In genomic region chr2:203535784-203536590, GRCh38 we compare ENCODE assay signal across 8 cellular contexts. TPM values are rescaled to one million over a fixed set of nuclear protein-coding genes. Genes with fewer than 3 reads are reported as not detected.
DNase-seq lines count a peak whose midpoint lies in the region; ATAC-seq and TF ChIP-seq lines count a peak whose summit lies in the region.

No MANE protein-coding gene starts in this region.

- CTCF ChIA-PET in Caco-2 (lab: Charles Lee), result interaction anchor here (0.5 kb wide), 2 partner anchors 275 to 342 kb away, joined by 3 to 5 read pairs; no protein-coding TSS in a partner anchor

- H3K4me1 Mint-ChIP-seq in Caco-2 (ENCODE audit: low read depth, unreplicated experiment), result peaks cover 14% of the 10 kb centered on the region
- peaks cover 23% of the 10 kb centered on the region in 2 donors for H3K4me1 Mint-ChIP-seq in natural killer cell

- peak overlapping the region; percentile 84 for H3K4me3 ChIP-seq in Caco-2 (ENCODE audit: low read depth, low read length)
- H3K4me3 ChIP-seq in ectodermal cell (ENCODE audit: insufficient read depth, low read depth, low read length), result peak overlapping the region; percentile 80

- H3K9me3 Mint-ChIP-seq in Caco-2 (ENCODE audit: unreplicated experiment) (peaks cover 18% of the 10 kb centered on the region), natural killer cell (peaks cover 0 to 7% of the 10 kb centered on the region in 2 donors)

- H3K36me3 ChIP-seq in Caco-2 (ENCODE audit: control insufficient read depth, insufficient read depth, low read length) (no peaks in the 10 kb centered on the region), ectodermal cell (ENCODE audit: control insufficient read depth, insufficient read depth, low read length) (no peaks in the 10 kb centered on the region)

- H3K27me3 ChIP-seq in Caco-2 (replicated peaks; ENCODE audit: control insufficient read depth, insufficient read depth, low read length), result no peaks in the 10 kb centered on the region
- H3K27me3 ChIP-seq in ectodermal cell (ENCODE audit: control insufficient read depth, insufficient read depth, low read length, poor library complexity, severe bottlenecking), result no peaks in the 10 kb centered on the region

- DNase-seq in Caco-2 (no peak), NCI-H524 (lab: John Stamatoyannopoulos, UW) (peak; percentile 15 to 80), natural killer cell (no peak), left lobe of liver (ENCODE audit: low spot score) (no peak), putamen (ENCODE audit: low spot score) (no peak), GDM1 (lab: John Stamatoyannopoulos, UW) (no peak)

- TSS peak; percentile 92 for BruUV-seq in Caco-2 (replicated peaks; lab: Mats Ljungman, UMichigan)

- ATAC-seq in natural killer cell (peak in 1 of 3 donors; percentile 8), left lobe of liver (no peak), HG03439 (IDR thresholded peaks at IDR 0.05; ENCODE audit: unreplicated experiment) (no peak)

- H3K4me3 Mint-ChIP-seq in Caco-2 (ENCODE audit: unreplicated experiment) (peak overlapping the region; percentile 97), natural killer cell (peak overlapping the region; percentile 93)

- TF ChIP-seq CTCF in Caco-2 (IDR thresholded peaks at IDR 0.05; ENCODE audit: insufficient read depth in 1 of 2, low read depth in 1 of 2, low read length in 1 of 2, severe bottlenecking in 1 of 2, unreplicated experiment in 1 of 2), result no peak
- no peak for TF ChIP-seq CTCF in natural killer cell (IDR thresholded peaks at IDR 0.05)

- peak overlapping the region; percentile 36 for H3K27ac Mint-ChIP-seq in Caco-2 (ENCODE audit: unreplicated experiment)
- peak overlapping the region in 1 of 2 donors; percentile 63 for H3K27ac Mint-ChIP-seq in natural killer cell

- H3K4me1 ChIP-seq in Caco-2 (peaks cover 4% of the 10 kb centered on the region; the same call in 1 of the 2 replicates), ectodermal cell (ENCODE audit: control insufficient read depth, insufficient read depth, low read length) (peaks cover 12% of the 10 kb centered on the region)

- WGBS in ectodermal cell, 2 experiments, result 28 to 30% methylated on average over 14 of the region's 14 CpGs

- H3K36me3 Mint-ChIP-seq in Caco-2 (ENCODE audit: insufficient read depth, unreplicated experiment) (peaks cover 19% of the 10 kb centered on the region), natural killer cell (peaks cover 6% of the 10 kb centered on the region)

- no peaks in the 10 kb centered on the region for H3K27me3 Mint-ChIP-seq in Caco-2 (ENCODE audit: insufficient read depth, unreplicated experiment)
- peaks cover 31 to 43% of the 10 kb centered on the region in 2 donors for H3K27me3 Mint-ChIP-seq in natural killer cell (ENCODE audit: low read depth in 2 of 2)

- H3K9me3 ChIP-seq in Caco-2, result no peaks in the 10 kb centered on the region
- no peaks in the 10 kb centered on the region for H3K9me3 ChIP-seq in ectodermal cell (ENCODE audit: control insufficient read depth, low read length)

- POLR2A ChIA-PET in Caco-2 (lab: Charles Lee), result interaction anchor here (0.9 kb wide), 1 partner anchor 113 kb away, joined by 5 read pairs; no protein-coding TSS in a partner anchor

- peak overlapping the region; percentile 90 for H3K27ac ChIP-seq in ectodermal cell (ENCODE audit: insufficient read depth, low read depth, low read length, poor library complexity, severe bottlenecking)

- intact Hi-C loops in Caco-2 (cut with micrococcal nuclease; ENCODE audit: unreplicated experiment), result loop anchor here (1.0 to 5.0 kb wide), 5 partner anchors 15 to 247 kb away; no protein-coding TSS in a partner anchor
- intact Hi-C loops in natural killer cell (cut with micrococcal nuclease), result no loop called here

RNA-seq across cellular contexts. Expression of gene RAPH1, which starts 0.9 kb away (rescaled TPM):
- total RNA-seq in Caco-2 (2022), result 109 and 114 TPM in 2 replicates
- polyA plus RNA-seq in ectodermal cell (2013, experiment 1 of 4), result 12.5 TPM
- polyA plus RNA-seq in ectodermal cell (2013, experiment 2 of 4), result 15.2 TPM
- 10.9 TPM for polyA plus RNA-seq in ectodermal cell (2013, experiment 3 of 4)
- 11.8 TPM for polyA plus RNA-seq in ectodermal cell (2013, experiment 4 of 4)
- total RNA-seq in natural killer cell, result 1 to 10 TPM in 2 of 3 donors, under 1 TPM in 1; 0.34 to 3.6 (median 1.5) TPM
- 85.7 TPM for total RNA-seq in left lobe of liver

Comparison
In these comparisons a context has a peak if more than half of its experiments do, and no peak if none do; other contexts are left out.
1. DNase-seq: peak in NCI-H524 (2 of 2); none in Caco-2 (0 of 2), natural killer cell (single experiment), left lobe of liver (single experiment), putamen (single experiment) and GDM1 (single experiment).
2. RNA of gene RAPH1, which starts 0.9 kb away (total RNA-seq): 109 to 114 TPM in Caco-2 and 85.7 TPM in left lobe of liver (single experiment); 0.34 to 3.6 TPM in natural killer cell; every median in the first group is over 10 times any median in the second.